8 cellular contexts compared by ENCODE assay signal in genomic region chr16:12084961-12085705, GRCh38.
DNase-seq lines count a peak whose midpoint lies in the region; ATAC-seq and TF ChIP-seq lines count a peak whose summit lies in the region.
"Not testable (repeated sequence)": the region's sequence is repeated elsewhere in the genome, so short reads cannot be mapped to it uniquely, and the experiment has no call there.

No MANE protein-coding gene starts in this region.

- H3K9ac ChIP-seq in trophoblast cell (ENCODE audit: low read length): not testable (repeated sequence)

- not testable (repeated sequence) for H3K79me1 ChIP-seq in trophoblast cell (ENCODE audit: low read length)

- not testable (repeated sequence) for TF ChIP-seq CTCF in CD8-positive, alpha-beta T cell (IDR thresholded peaks at IDR 0.05); spleen (IDR thresholded peaks at IDR 0.05 in 8 of 11, conservative IDR thresholded peaks at IDR 0.05 in 3 of 11)

- not testable (repeated sequence) for H4K12ac ChIP-seq in trophoblast cell (ENCODE audit: low read depth, low read length)

- peak overlapping the region; percentile 74 for H3K27ac Mint-ChIP-seq in CD8-positive, alpha-beta T cell
- not testable (repeated sequence) for H3K27ac Mint-ChIP-seq in activated CD4-positive, alpha-beta T cell treated with anti-CD3 and anti-CD28 coated beads for 36 hours

- not testable (repeated sequence) for H2AFZ ChIP-seq in trophoblast cell (ENCODE audit: insufficient read depth, low read length, poor library complexity)

- not testable (repeated sequence) for H3K27ac ChIP-seq in CD8-positive, alpha-beta T cell (ENCODE audit: low read depth, low read length); trophoblast cell (ENCODE audit: low read depth, low read length); spleen; aorta (ENCODE audit: low read depth in 1 of 2, low read length in 2 of 2)

- not testable (repeated sequence) for H3K4ac ChIP-seq in trophoblast cell (ENCODE audit: low read depth, low read length)

- H3K36me3 ChIP-seq in CD8-positive, alpha-beta T cell (ENCODE audit: insufficient read depth, low read length); trophoblast cell (ENCODE audit: control insufficient read depth in 1 of 2, insufficient read depth in 2 of 2, low read length in 2 of 2); aorta (ENCODE audit: control insufficient read depth in 1 of 2, insufficient read depth in 2 of 2, low read length in 1 of 2): not testable (repeated sequence)
- H3K36me3 ChIP-seq in spleen: peaks cover 0 to 53% (median 6%) of the 10 kb centered on the region in 6 donors

- not testable (repeated sequence) for H2BK5ac ChIP-seq in trophoblast cell (ENCODE audit: low read depth, low read length, poor library complexity)

- not testable (repeated sequence) for H4K91ac ChIP-seq in trophoblast cell (ENCODE audit: low read depth, low read length)

- not testable (repeated sequence) for H3K79me2 ChIP-seq in trophoblast cell (ENCODE audit: control insufficient read depth, insufficient read depth, low read length, poor library complexity)

- peaks cover 52% of the 10 kb centered on the region for H3K4me1 ChIP-seq in CD8-positive, alpha-beta T cell (ENCODE audit: insufficient read depth, low read length)
- H3K4me1 ChIP-seq in trophoblast cell (ENCODE audit: control insufficient read depth in 1 of 2, insufficient read depth in 2 of 2, low read length in 2 of 2); aorta (ENCODE audit: control insufficient read depth in 1 of 2, insufficient read depth in 2 of 2, low read length in 2 of 2): not testable (repeated sequence)
- peaks cover 6 to 52% (median 37%) of the 10 kb centered on the region in 6 donors for H3K4me1 ChIP-seq in spleen

- H3K4me1 Mint-ChIP-seq in CD8-positive, alpha-beta T cell (ENCODE audit: low read depth): peaks cover 59% of the 10 kb centered on the region
- peaks cover 47% of the 10 kb centered on the region for H3K4me1 Mint-ChIP-seq in activated CD4-positive, alpha-beta T cell treated with anti-CD3 and anti-CD28 coated beads for 36 hours

- not testable (repeated sequence) for H3K23ac ChIP-seq in trophoblast cell (ENCODE audit: low read length)

- TF ChIP-seq POLR2A in spleen (IDR thresholded peaks at IDR 0.05): not testable (repeated sequence)

- not testable (repeated sequence) for H3K27me3 ChIP-seq in CD8-positive, alpha-beta T cell (ENCODE audit: insufficient read depth, low read length); trophoblast cell (ENCODE audit: insufficient read depth, low read length); spleen (replicated peaks in 1 of 7); aorta (ENCODE audit: control insufficient read depth in 1 of 2, insufficient read depth in 2 of 2, low read length in 1 of 2)

- no CpG with 5 or more reads among the region's 14 CpGs for WGBS in trophoblast cell (ENCODE audit: extremely low coverage, insufficient coverage, insufficient read length)
- WGBS in spleen, 5 donors: 91 to 97% (median 93%) methylated on average over 14 of the region's 14 CpGs
- WGBS in aorta, 2 donors: 92 to 96% methylated on average over 14 of the region's 14 CpGs

- H4K8ac ChIP-seq in trophoblast cell (ENCODE audit: low read depth, low read length): not testable (repeated sequence)

- H3K14ac ChIP-seq in trophoblast cell (ENCODE audit: low read length): not testable (repeated sequence)

- not testable (repeated sequence) for H3K4me3 ChIP-seq in CD8-positive, alpha-beta T cell (ENCODE audit: low read depth, low read length); trophoblast cell (ENCODE audit: low read depth, low read length); spleen; aorta (ENCODE audit: low read length in 2 of 2)

- H3K18ac ChIP-seq in trophoblast cell (ENCODE audit: low read length): not testable (repeated sequence)

- not testable (repeated sequence) for H3K9me3 Mint-ChIP-seq in CD8-positive, alpha-beta T cell; activated CD4-positive, alpha-beta T cell treated with anti-CD3 and anti-CD28 coated beads for 36 hours (ENCODE audit: low read depth)

- intact Hi-C loops in CD8-positive, alpha-beta T cell (cut with DNase I, micrococcal nuclease): loop anchor here (5.0 kb wide), 3 partner anchors 168 to 1143 kb away; partner anchors contain the start of genes CLEC16A (in 1 of the 2), CPPED1 (in 1 of the 2), DEXI (in 1 of the 2) and GSPT1 (in 1 of the 2)
- intact Hi-C loops in activated CD4-positive, alpha-beta T cell treated with anti-CD3 and anti-CD28 coated beads for 36 hours (cut with DNase I, micrococcal nuclease): loop anchor here (5.0 to 10.0 kb wide), 5 partner anchors 168 to 1143 kb away; partner anchors contain the start of genes CLEC16A (in 1 of the 2), DEXI (in 1 of the 2) and GSPT1 (in 1 of the 2)
- intact Hi-C loops in cardiac septum (cut with DNase I); spleen (cut with DNase I; ENCODE audit: low total_unique reads); aorta (cut with DNase I): not testable (repeated sequence)

- CTCF ChIA-PET in CD8-positive, alpha-beta T cell (lab: Charles Lee): interaction anchor here (4.4 to 11.5 kb wide), 2 partner anchors 10 to 17 kb away, joined by 21 to 120 read pairs; no protein-coding TSS in a partner anchor
- CTCF ChIA-PET in activated CD4-positive, alpha-beta T cell treated with anti-CD3 and anti-CD28 coated beads for 36 hours (lab: Charles Lee): interaction anchor here (0.6 to 1.9 kb wide), 5 partner anchors 9 to 817 kb away, joined by 3 to 7 read pairs (median 3); no protein-coding TSS in a partner anchor

- not testable (repeated sequence) for H2BK120ac ChIP-seq in trophoblast cell (ENCODE audit: insufficient read depth, low read length, poor library complexity)

- H3K36me3 Mint-ChIP-seq in CD8-positive, alpha-beta T cell; activated CD4-positive, alpha-beta T cell treated with anti-CD3 and anti-CD28 coated beads for 36 hours (ENCODE audit: low read depth): not testable (repeated sequence)

- not testable (repeated sequence) for H2BK12ac ChIP-seq in trophoblast cell (ENCODE audit: low read length)

- H3K27me3 Mint-ChIP-seq in CD8-positive, alpha-beta T cell (ENCODE audit: low read depth); activated CD4-positive, alpha-beta T cell treated with anti-CD3 and anti-CD28 coated beads for 36 hours: not testable (repeated sequence)

- POLR2A ChIA-PET in CD8-positive, alpha-beta T cell (lab: Charles Lee): interaction anchor here (0.6 kb wide), 1 partner anchor 422 kb away, joined by 3 read pairs; no protein-coding TSS in a partner anchor
- POLR2A ChIA-PET in activated CD4-positive, alpha-beta T cell treated with anti-CD3 and anti-CD28 coated beads for 36 hours (lab: Charles Lee): interaction anchor here (0.6 kb wide), 1 partner anchor 177 kb away, joined by 7 read pairs; no protein-coding TSS in a partner anchor

- not testable (repeated sequence) for H3K9me3 ChIP-seq in CD8-positive, alpha-beta T cell (ENCODE audit: low read length); trophoblast cell (ENCODE audit: insufficient read depth, low read depth, low read length); spleen; aorta (ENCODE audit: control insufficient read depth, low read length)

- not testable (repeated sequence) for H2AK5ac ChIP-seq in trophoblast cell (ENCODE audit: low read length)

- DNase-seq in CD8-positive, alpha-beta T cell: peak in 1 of 7 experiments; percentile 1
- DNase-seq in activated CD4-positive, alpha-beta T cell treated with anti-CD3 and anti-CD28 coated beads for 36 hours: peak; percentile 1
- peak; percentile 25 for DNase-seq in activated effector memory CD4-positive, alpha-beta T cell treated with anti-CD3 and anti-CD28 coated beads, Interleukin-2, amount 50 U/mL, for 16 hours
- peak; percentile 63 for DNase-seq in cardiac septum (ENCODE audit: low spot score)
- peak; percentile 72 for DNase-seq in mesenteric fat pad (ENCODE audit: low spot score)
- DNase-seq in trophoblast cell: peak; percentile 77 to 81
- DNase-seq in spleen: peak; percentile 28
- peak; percentile 14 to 22 for DNase-seq in aorta

- not testable (repeated sequence) for H3K4me3 Mint-ChIP-seq in CD8-positive, alpha-beta T cell; activated CD4-positive, alpha-beta T cell treated with anti-CD3 and anti-CD28 coated beads for 36 hours

- ATAC-seq in CD8-positive, alpha-beta T cell; activated CD4-positive, alpha-beta T cell treated with anti-CD3 and anti-CD28 coated beads for 36 hours; aorta (ENCODE audit: low FRiP score): not testable (repeated sequence)

- not testable (repeated sequence) for H3K4me2 ChIP-seq in trophoblast cell (ENCODE audit: low read length)
